2 cellular contexts compared by ENCODE assay signal in genomic region chr11:119405986-119406385, GRCh38.
A peak's percentile ranks its signal among the peaks of the same experiment; 100 is the strongest.
TF ChIP-seq lines count a peak whose summit lies in the region.

No MANE protein-coding gene starts in this region.

TF ChIP-seq in IMR-90, 13 proteins besides CTCF, POLR2A, EP300 and RAD21:
- no peak for TF ChIP-seq USF2 (IDR thresholded peaks at IDR 0.05; ENCODE audit: low read depth, low read length)
- no peak for TF ChIP-seq SMC3 (IDR thresholded peaks at IDR 0.05; ENCODE audit: low read depth, low read length)
- TF ChIP-seq CHD1 (IDR thresholded peaks at IDR 0.05; ENCODE audit: low read depth, low read length) = no peak
- no peak for TF ChIP-seq ELK1 (IDR thresholded peaks at IDR 0.05; ENCODE audit: borderline replicate concordance, low read depth, low read length)
- TF ChIP-seq RCOR1 (IDR thresholded peaks at IDR 0.05; ENCODE audit: insufficient replicate concordance, low read length) = no peak
- no peak for TF ChIP-seq NFE2L2 (IDR thresholded peaks at IDR 0.05; ENCODE audit: low read depth, low read length)
- no peak for TF ChIP-seq MXI1 (IDR thresholded peaks at IDR 0.05; ENCODE audit: borderline replicate concordance, low read depth, low read length)
- no peak for TF ChIP-seq MAZ (IDR thresholded peaks at IDR 0.05; ENCODE audit: borderline replicate concordance, low read depth, low read length)
- no peak for TF ChIP-seq BHLHE40 (IDR thresholded peaks at IDR 0.05; ENCODE audit: low read depth, low read length)
- TF ChIP-seq FOS (IDR thresholded peaks at IDR 0.05; ENCODE audit: low read depth, low read length) = no peak
- TF ChIP-seq MAFK (IDR thresholded peaks at IDR 0.05; ENCODE audit: low read depth, low read length) = no peak
- no peak for TF ChIP-seq CEBPB (IDR thresholded peaks at IDR 0.05; ENCODE audit: low read depth, low read length)

TF ChIP-seq in SK-N-SH, 30 proteins besides CTCF, POLR2A, EP300 and RAD21 (continued from another document):
- TF ChIP-seq ZBTB33 (IDR thresholded peaks at IDR 0.05; ENCODE audit: borderline replicate concordance, low read depth) = no peak
- peak; percentile 38; the same call in 1 of the 2 replicates for TF ChIP-seq POLR2AphosphoS5 (IDR thresholded peaks at IDR 0.05; ENCODE audit: low read depth, low read length)
- no peak for TF ChIP-seq FOXJ3 (CRISPR knock-in tag; IDR thresholded peaks at IDR 0.05)
- no peak for TF ChIP-seq RXRA (IDR thresholded peaks at IDR 0.05; ENCODE audit: borderline replicate concordance, low read depth)
- TF ChIP-seq EZH2phosphoT487 (IDR thresholded peaks at IDR 0.05; ENCODE audit: borderline replicate concordance, low read depth) = no peak
- TF ChIP-seq FOXM1 (IDR thresholded peaks at IDR 0.05; ENCODE audit: low read depth) = no peak
- no peak for TF ChIP-seq RFX5 (IDR thresholded peaks at IDR 0.05; ENCODE audit: low read length)
- peak; percentile 40; the same call in 1 of the 2 replicates for TF ChIP-seq TEAD4 (IDR thresholded peaks at IDR 0.05; ENCODE audit: borderline replicate concordance, insufficient read depth)
- TF ChIP-seq REST (IDR thresholded peaks at IDR 0.05; ENCODE audit: low read depth, low read length) = no peak
- no peak for TF ChIP-seq GABPA (IDR thresholded peaks at IDR 0.05; ENCODE audit: low read depth)
- TF ChIP-seq RCOR1 (IDR thresholded peaks at IDR 0.05; ENCODE audit: low read length) = no peak
- no peak for TF ChIP-seq SIN3A (IDR thresholded peaks at IDR 0.05; ENCODE audit: borderline replicate concordance, low read depth, low read length)
- no peak for TF ChIP-seq IRF3 (IDR thresholded peaks at IDR 0.05; ENCODE audit: low read depth, low read length)
- TF ChIP-seq USF2 (IDR thresholded peaks at IDR 0.05; ENCODE audit: borderline replicate concordance, low read depth, low read length) = no peak
- TF ChIP-seq TCF12 (IDR thresholded peaks at IDR 0.05) = peak; percentile 80
- no peak for TF ChIP-seq GATA2 (CRISPR knock-in tag; IDR thresholded peaks at IDR 0.05)
- TF ChIP-seq SMC3 (IDR thresholded peaks at IDR 0.05; ENCODE audit: low read depth, low read length) = no peak
- TF ChIP-seq PBX3 (IDR thresholded peaks at IDR 0.05) = peak; percentile 81
- TF ChIP-seq ELF1 (IDR thresholded peaks at IDR 0.05) = no peak
- no peak for TF ChIP-seq MAX (IDR thresholded peaks at IDR 0.05; ENCODE audit: low read depth)
- peak; percentile 15; the same call in 1 of the 2 replicates for TF ChIP-seq FOSL2 (IDR thresholded peaks at IDR 0.05; ENCODE audit: borderline replicate concordance, low read depth)
- TF ChIP-seq MEF2A (IDR thresholded peaks at IDR 0.05; ENCODE audit: borderline replicate concordance, low read depth) = no peak
- no peak for TF ChIP-seq TAF1 (IDR thresholded peaks at IDR 0.05; ENCODE audit: borderline replicate concordance, low read depth, low read length)
- TF ChIP-seq CHD2 (IDR thresholded peaks at IDR 0.05; ENCODE audit: low read length, partially characterized antibody) = no peak
- no peak for TF ChIP-seq YY1 (IDR thresholded peaks at IDR 0.05; ENCODE audit: low read depth)
- peak; percentile 43; the same call in 1 of the 2 replicates for TF ChIP-seq NFIC (IDR thresholded peaks at IDR 0.05; ENCODE audit: borderline replicate concordance)
- no peak for TF ChIP-seq USF1 (IDR thresholded peaks at IDR 0.05; ENCODE audit: borderline replicate concordance, low read depth)
